In genomic region chr3:123113889-123114450, GRCh38 we compare ENCODE assay signal across 15 cellular contexts. TPM values are rescaled to one million over a fixed set of nuclear protein-coding genes. Genes with fewer than 3 reads are reported as not detected.
DNase-seq lines count a peak whose midpoint lies in the region; ATAC-seq and TF ChIP-seq lines count a peak whose summit lies in the region.
"Had no signal": no experiment of that assay in that cellular context is flagged by ENCODE, and none has a peak within 500 bp of the region (broad histone marks: within the 10 kb centered on the region; RNA-seq: fewer than 3 reads in every experiment).

No MANE protein-coding gene starts in this region.

- no peaks in the 10 kb centered on the region for H3K27me3 Mint-ChIP-seq in MCF 10A (ENCODE audit: insufficient read depth, unreplicated experiment)
- H3K27me3 Mint-ChIP-seq: natural killer cell treated with Interleukin-12 subunit alpha and Interleukin-12 subunit beta and Interleukin-15 and Interleukin-18, amount 100 ng/mL, for 72 hours had no signal

- no peak overlapping the region for H3K27ac Mint-ChIP-seq in MCF 10A (ENCODE audit: low read depth, unreplicated experiment)
- H3K27ac Mint-ChIP-seq: natural killer cell treated with Interleukin-12 subunit alpha and Interleukin-12 subunit beta and Interleukin-15 and Interleukin-18, amount 100 ng/mL, for 72 hours had no signal

- peaks cover 0 to 55% (median 32%) of the 10 kb centered on the region in 9 donors for H3K36me3 ChIP-seq in heart left ventricle
- peaks cover 34% of the 10 kb centered on the region for H3K36me3 ChIP-seq in upper lobe of right lung
- H3K36me3 ChIP-seq: breast epithelium had no signal

- intact Hi-C loops in heart left ventricle (cut with DNase I) (no loop called here), Right ventricle myocardium inferior (cut with DNase I) (no loop called here), right cardiac atrium (cut with DNase I) (no loop called here), upper lobe of right lung (cut with DNase I) (no loop called here), MCF 10A (cut with micrococcal nuclease) (no loop called here)

- no peaks in the 10 kb centered on the region for H3K9me3 Mint-ChIP-seq in MCF 10A (ENCODE audit: unreplicated experiment)
- H3K9me3 Mint-ChIP-seq: activated naive CD4-positive, alpha-beta T cell treated with anti-CD3 and anti-CD28 coated beads, Interleukin-2, amount 50 U/mL, for 72 hours; natural killer cell treated with Interleukin-12 subunit alpha and Interleukin-12 subunit beta and Interleukin-15 and Interleukin-18, amount 100 ng/mL, for 72 hours had no signal

- BruUV-seq in MCF 10A (replicated peaks; lab: Mats Ljungman, UMichigan) = no TSS peak

- no peak overlapping the region for H3K4me3 Mint-ChIP-seq in MCF 10A (ENCODE audit: unreplicated experiment)
- H3K4me3 Mint-ChIP-seq: natural killer cell treated with Interleukin-12 subunit alpha and Interleukin-12 subunit beta and Interleukin-15 and Interleukin-18, amount 100 ng/mL, for 72 hours had no signal

- TF ChIP-seq POLR2A in heart left ventricle (IDR thresholded peaks at IDR 0.05) = no peak
- no peak for TF ChIP-seq POLR2A in NB4 (IDR thresholded peaks at IDR 0.05; ENCODE audit: extremely low read depth, insufficient read length)

- H3K9me3 ChIP-seq in heart left ventricle (no peaks in the 10 kb centered on the region), right cardiac atrium (ENCODE audit: control insufficient read depth, low read length) (no peaks in the 10 kb centered on the region), upper lobe of right lung (no peaks in the 10 kb centered on the region)
- H3K9me3 ChIP-seq: breast epithelium, left lung had no signal

- H3K4me3 ChIP-seq in heart left ventricle (no peak overlapping the region), NB4 (ENCODE audit: low read depth, low read length) (no peak overlapping the region), right cardiac atrium (ENCODE audit: low read length) (no peak overlapping the region), upper lobe of right lung (no peak overlapping the region), foreskin fibroblast (ENCODE audit: low read depth in 1 of 2, low read length in 2 of 2) (no peak overlapping the region)
- H3K4me3 ChIP-seq: breast epithelium, left lung had no signal

- WGBS in heart left ventricle, 4 donors = 58 to 64% (median 62%) methylated on average over 5 of the region's 5 CpGs
- 54% methylated on average over 5 of the region's 5 CpGs for WGBS in right cardiac atrium

- CTCF ChIA-PET in MCF 10A (lab: Yijun Ruan, JAX) = interaction anchor here (0.8 kb wide), 1 partner anchor 9 kb away, joined by 3 read pairs; no protein-coding TSS in a partner anchor

- ATAC-seq in heart left ventricle (peak; percentile 49 to 76 (median 55)), Right ventricle myocardium inferior (no peak), right cardiac atrium (peak; percentile 66 to 83), upper lobe of right lung (peak; percentile 39)
- ATAC-seq: activated naive CD4-positive, alpha-beta T cell treated with anti-CD3 and anti-CD28 coated beads, Interleukin-2, amount 50 U/mL, for 72 hours; left lung; natural killer cell treated with Interleukin-12 subunit alpha and Interleukin-12 subunit beta and Interleukin-15 and Interleukin-18, amount 100 ng/mL, for 72 hours had no signal

- DNase-seq in heart left ventricle (no peak), Right ventricle myocardium inferior (ENCODE audit: missing footprints) (no peak), NB4 (ENCODE audit: low read depth) (peak; percentile 13), right cardiac atrium (no peak), upper lobe of right lung (no peak), MCF 10A (ENCODE audit: unreplicated experiment) (no peak), SKM-1 (lab: John Stamatoyannopoulos, UW; ENCODE audit: unreplicated experiment) (no peak), foreskin fibroblast (no peak)
- DNase-seq: activated CD4-positive, CD25-positive, alpha-beta regulatory T cell treated with anti-CD3 and anti-CD28 coated beads, Interleukin-2, amount 50 U/mL, for 72 hours; effector CD4-positive, alpha-beta T cell; left lung; NCI-H2029 treated with DMSO at 0.1 percent for 48 hours had no signal

- H3K27ac ChIP-seq in heart left ventricle (peak overlapping the region in 3 of 12 donors; percentile 0 to 48 (median 30)), right cardiac atrium (ENCODE audit: low read length) (no peak overlapping the region), upper lobe of right lung (no peak overlapping the region)
- H3K27ac ChIP-seq: breast epithelium, left lung had no signal

- POLR2A ChIA-PET in MCF 10A (lab: Yijun Ruan, JAX) = interaction anchor here (0.6 to 1.6 kb wide), 2 partner anchors 9 to 42 kb away, joined by 3 to 5 read pairs; no protein-coding TSS in a partner anchor

- H3K27me3 ChIP-seq in heart left ventricle (no peaks in the 10 kb centered on the region), right cardiac atrium (ENCODE audit: control insufficient read depth, insufficient read depth) (no peaks in the 10 kb centered on the region), upper lobe of right lung (no peaks in the 10 kb centered on the region)
- H3K27me3 ChIP-seq: breast epithelium, left lung had no signal

- H3K4me1 Mint-ChIP-seq in MCF 10A (ENCODE audit: insufficient read depth, unreplicated experiment) = no peaks in the 10 kb centered on the region

- TF ChIP-seq CTCF in heart left ventricle (IDR thresholded peaks at IDR 0.05) (no peak), NB4 (IDR thresholded peaks at IDR 0.05; ENCODE audit: low read depth, low read length) (no peak), upper lobe of right lung (IDR thresholded peaks at IDR 0.05) (no peak), MCF 10A (IDR thresholded peaks at IDR 0.05; ENCODE audit: unreplicated experiment) (no peak), foreskin fibroblast (IDR thresholded peaks at IDR 0.05; ENCODE audit: low read depth, low read length) (no peak)

- H3K4me1 ChIP-seq in heart left ventricle = peaks cover 0 to 16% (median 9%) of the 10 kb centered on the region in 12 donors
- H3K4me1 ChIP-seq in right cardiac atrium (ENCODE audit: control insufficient read depth, insufficient read depth, low read length) = peaks cover 3% of the 10 kb centered on the region
- H3K4me1 ChIP-seq in upper lobe of right lung = no peaks in the 10 kb centered on the region
- H3K4me1 ChIP-seq: breast epithelium, left lung had no signal

- peaks cover 77% of the 10 kb centered on the region for H3K36me3 Mint-ChIP-seq in MCF 10A (ENCODE audit: insufficient read depth, unreplicated experiment)

RNA-seq across cellular contexts. Expression of gene PDIA5, which starts 47.1 kb away (rescaled TPM):
- 10 to 100 TPM in 2 of 9 donors, 1 to 10 TPM in 7; 3.3 to 16.3 (median 6.4) TPM for total RNA-seq in heart left ventricle
- polyA plus RNA-seq in heart left ventricle = 1 to 10 TPM; 3.7 to 7.3 TPM
- 5.7 TPM for total RNA-seq in Right ventricle myocardium inferior
- 10 to 100 TPM in 2 of 4 donors, 1 to 10 TPM in 2; 8.8 to 11.1 (median 9.9) TPM for total RNA-seq in right cardiac atrium
- polyA plus RNA-seq in right cardiac atrium = 8.3 TPM
- 33.6 TPM for total RNA-seq in upper lobe of right lung
- 42.7 and 47.7 TPM in 2 replicates for total RNA-seq in MCF 10A (2022)
